27 cellular contexts compared by ENCODE assay signal in the genomic region with DNA sequence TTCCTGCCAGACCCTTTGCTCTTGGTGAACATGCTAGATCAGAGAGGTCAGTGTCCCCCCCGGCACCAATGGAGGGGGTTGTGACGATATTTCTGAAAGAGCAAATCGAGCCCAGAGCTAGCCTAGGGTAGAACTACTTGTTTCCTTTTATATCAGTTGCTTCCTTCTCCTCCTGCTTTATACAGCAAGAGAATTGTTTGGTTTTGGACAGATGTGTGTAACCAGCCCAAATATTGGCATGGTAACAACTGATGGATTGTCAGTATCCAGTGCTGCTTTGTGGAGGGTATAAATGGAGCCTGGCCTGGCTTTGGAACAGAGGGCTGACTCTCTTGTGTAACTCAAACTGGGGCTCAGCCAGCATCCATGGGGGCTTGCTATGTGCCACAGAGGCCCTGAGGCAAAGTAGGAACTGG. TPM values are rescaled to one million over a fixed set of nuclear protein-coding genes. Genes with fewer than 3 reads are reported as not detected.
A peak's percentile ranks its signal among the peaks of the same experiment; 100 is the strongest.
DNase-seq lines count a peak whose midpoint lies in the region; ATAC-seq, FAIRE-seq and TF ChIP-seq lines count a peak whose summit lies in the region.
"Had no signal": no experiment of that assay in that cellular context is flagged by ENCODE, and none has a peak within 500 bp of the region (broad histone marks: within the 10 kb centered on the region; RNA-seq: fewer than 3 reads in every experiment).

No MANE protein-coding gene starts in this region.

- no peak overlapping the region for H3K27ac ChIP-seq in right atrium auricular region
- H3K27ac ChIP-seq in temporal lobe (ENCODE audit: low read depth, low read length) = peak overlapping the region; percentile 99
- H3K27ac ChIP-seq in esophagus muscularis mucosa (replicated peaks in 1 of 4) = no peak overlapping the region
- H3K27ac ChIP-seq: coronary artery, parathyroid adenoma had no signal

- no peaks in the 10 kb centered on the region for H3K27me3 Mint-ChIP-seq in activated naive CD4-positive, alpha-beta T cell treated with anti-CD3 and anti-CD28 coated beads, Interleukin-2, amount 10 ng/mL, durations not matched to agents 7 days and 5 days
- H3K27me3 Mint-ChIP-seq: brain had no signal

- H3K36me3 Mint-ChIP-seq in activated naive CD4-positive, alpha-beta T cell treated with anti-CD3 and anti-CD28 coated beads, Interleukin-2, amount 10 ng/mL, durations not matched to agents 7 days and 5 days = peaks cover 52% of the 10 kb centered on the region

- no peaks in the 10 kb centered on the region for H3K4me1 Mint-ChIP-seq in activated naive CD4-positive, alpha-beta T cell treated with anti-CD3 and anti-CD28 coated beads, Interleukin-2, amount 10 ng/mL, durations not matched to agents 7 days and 5 days
- H3K4me1 Mint-ChIP-seq: brain, endodermal cell, mesothelial cell of epicardium had no signal

- WGBS in esophagus muscularis mucosa = 97% methylated on average over 3 of the region's 3 CpGs

- intact Hi-C loops in Right ventricle myocardium inferior (cut with DNase I) (no loop called here), esophagus muscularis mucosa (cut with DNase I) (no loop called here)

- H3K4me3 ChIP-seq in right atrium auricular region (no peak overlapping the region), esophagus muscularis mucosa (no peak overlapping the region)
- H3K4me3 ChIP-seq: coronary artery had no signal

- H3K4me1 ChIP-seq in right atrium auricular region = peaks cover 0 to under 1% of the 10 kb centered on the region in 2 donors
- no peaks in the 10 kb centered on the region for H3K4me1 ChIP-seq in esophagus muscularis mucosa
- H3K4me1 ChIP-seq: parathyroid adenoma had no signal

- CTCF ChIA-PET in activated naive CD4-positive, alpha-beta T cell treated with anti-CD3 and anti-CD28 coated beads, Interleukin-2, amount 10 ng/mL, durations not matched to agents 7 days and 5 days (lab: Charles Lee) = interaction anchor here (1.3 to 1.5 kb wide), 2 partner anchors 11 to 26 kb away, joined by 4 read pairs; no protein-coding TSS in a partner anchor

- H3K9me3 ChIP-seq in right atrium auricular region (no peaks in the 10 kb centered on the region), esophagus muscularis mucosa (no peaks in the 10 kb centered on the region)

- TF ChIP-seq EP300 in esophagus muscularis mucosa (IDR thresholded peaks at IDR 0.05) = no peak

- H3K36me3 ChIP-seq in right atrium auricular region (peaks cover 78% of the 10 kb centered on the region), esophagus muscularis mucosa (peaks cover 78 to 100% (median 96%) of the 10 kb centered on the region in 4 donors)

- H3K4me3 Mint-ChIP-seq in activated naive CD4-positive, alpha-beta T cell treated with anti-CD3 and anti-CD28 coated beads, Interleukin-2, amount 10 ng/mL, durations not matched to agents 7 days and 5 days = no peak overlapping the region
- H3K4me3 Mint-ChIP-seq: brain; CD8-positive, alpha-beta T cell; endodermal cell; mesothelial cell of epicardium; natural killer cell had no signal

- H3K9me3 Mint-ChIP-seq in activated naive CD4-positive, alpha-beta T cell treated with anti-CD3 and anti-CD28 coated beads, Interleukin-2, amount 10 ng/mL, durations not matched to agents 7 days and 5 days = no peaks in the 10 kb centered on the region
- H3K9me3 Mint-ChIP-seq: brain; CD8-positive, alpha-beta T cell; endodermal cell; mesothelial cell of epicardium; natural killer cell had no signal

- TF ChIP-seq CTCF in right atrium auricular region (IDR thresholded peaks at IDR 0.05) (no peak), esophagus muscularis mucosa (IDR thresholded peaks at IDR 0.05) (no peak)

- DNase-seq in Right ventricle myocardium inferior (ENCODE audit: missing footprints) = no peak
- no peak for DNase-seq in right atrium auricular region (ENCODE audit: low spot score)
- peak in 1 of 2 donors; percentile 30 for DNase-seq in frontal cortex (ENCODE audit: low spot score in 2 of 2)
- peak; percentile 97 for DNase-seq in medulla oblongata (ENCODE audit: extremely low spot score)
- DNase-seq in activated naive CD4-positive, alpha-beta T cell treated with anti-CD3 and anti-CD28 coated beads, Interleukin-2, amount 10 ng/mL, durations not matched to agents 7 days and 5 days = no peak
- no peak for DNase-seq in esophagus muscularis mucosa (ENCODE audit: extremely low spot score)
- DNase-seq in NCI-H510A (lab: John Stamatoyannopoulos, UW) = no peak
- DNase-seq: 8988T; activated CD4-positive, alpha-beta T cell treated with anti-CD3 and anti-CD28 coated beads, Interleukin-2, amount 50 U/mL, for 48 hours; activated CD4-positive, CD25-positive, alpha-beta regulatory T cell; activated CD8-positive, alpha-beta memory T cell treated with anti-CD3 and anti-CD28 coated beads, Interleukin-2, amount 50 U/mL, for 48 hours; CD8-positive, alpha-beta T cell; endodermal cell; glutamatergic neuron; IMR-90; left cardiac atrium; natural killer cell; NCI-H1105; NCI-H2029; NCI-H2227 treated with DMSO at 0.1 percent for 48 hours; NCI-H774; SHP77 had no signal

- H3K27ac Mint-ChIP-seq in activated naive CD4-positive, alpha-beta T cell treated with anti-CD3 and anti-CD28 coated beads, Interleukin-2, amount 10 ng/mL, durations not matched to agents 7 days and 5 days = no peak overlapping the region
- H3K27ac Mint-ChIP-seq: CD8-positive, alpha-beta T cell; endodermal cell; mesothelial cell of epicardium; natural killer cell had no signal

- no peaks in the 10 kb centered on the region for H3K27me3 ChIP-seq in right atrium auricular region
- no peaks in the 10 kb centered on the region for H3K27me3 ChIP-seq in esophagus muscularis mucosa

- peak; percentile 37 for ATAC-seq in Right ventricle myocardium inferior
- ATAC-seq: CD8-positive, alpha-beta T cell; natural killer cell had no signal

- peak; percentile 65 for FAIRE-seq in frontal cortex (lab: Jason Lieb, UNC)

- TF ChIP-seq POLR2A in esophagus muscularis mucosa (IDR thresholded peaks at IDR 0.05; ENCODE audit: low read depth) = no peak

RNA-seq across cellular contexts. Expression of a gene that starts 27.2 kb away (rescaled TPM):
- total RNA-seq in Right ventricle myocardium inferior (90.7 TPM), right atrium auricular region (10 to 100 TPM; 44.8 to 57.1 TPM), frontal cortex (26.5 TPM), temporal lobe (26.8 TPM), esophagus muscularis mucosa (10 to 100 TPM; 79.4 to 93.0 (median 87.5) TPM)

RNA-seq across cellular contexts. Expression of a gene that starts 28.6 kb away (rescaled TPM):
- 7.4 TPM for total RNA-seq in Right ventricle myocardium inferior
- total RNA-seq in right atrium auricular region = 10 to 100 TPM; 11.9 to 12.4 TPM
- 7.7 TPM for total RNA-seq in frontal cortex
- total RNA-seq in temporal lobe = 4.2 TPM
- total RNA-seq in esophagus muscularis mucosa = under 1 TPM in 3 of 4 donors, not detected in 1; 0.19 to 0.42 (median 0.33) TPM

RNA-seq across cellular contexts. Expression of a gene that starts 29.3 kb away (rescaled TPM):
- total RNA-seq in Right ventricle myocardium inferior (66.7 TPM), right atrium auricular region (10 to 100 TPM; 43.6 to 73.7 TPM), frontal cortex (44.8 TPM), temporal lobe (29.0 TPM), esophagus muscularis mucosa (10 to 100 TPM; 15.3 to 24.4 (median 20.4) TPM)

RNA-seq across cellular contexts. Expression of a gene that starts 39.9 kb away (rescaled TPM):
- total RNA-seq in Right ventricle myocardium inferior (127 TPM), right atrium auricular region (100 to 1,000 TPM; 139 to 189 TPM), frontal cortex (186 TPM), temporal lobe (88.0 TPM), esophagus muscularis mucosa (100 to 1,000 TPM; 110 to 227 (median 214) TPM)
